ENCODE assay signal across 1 cellular context in genomic region chr11:77994434-77995362, GRCh38.
TF ChIP-seq lines count a peak whose summit lies in the region.

A gene with protein sequence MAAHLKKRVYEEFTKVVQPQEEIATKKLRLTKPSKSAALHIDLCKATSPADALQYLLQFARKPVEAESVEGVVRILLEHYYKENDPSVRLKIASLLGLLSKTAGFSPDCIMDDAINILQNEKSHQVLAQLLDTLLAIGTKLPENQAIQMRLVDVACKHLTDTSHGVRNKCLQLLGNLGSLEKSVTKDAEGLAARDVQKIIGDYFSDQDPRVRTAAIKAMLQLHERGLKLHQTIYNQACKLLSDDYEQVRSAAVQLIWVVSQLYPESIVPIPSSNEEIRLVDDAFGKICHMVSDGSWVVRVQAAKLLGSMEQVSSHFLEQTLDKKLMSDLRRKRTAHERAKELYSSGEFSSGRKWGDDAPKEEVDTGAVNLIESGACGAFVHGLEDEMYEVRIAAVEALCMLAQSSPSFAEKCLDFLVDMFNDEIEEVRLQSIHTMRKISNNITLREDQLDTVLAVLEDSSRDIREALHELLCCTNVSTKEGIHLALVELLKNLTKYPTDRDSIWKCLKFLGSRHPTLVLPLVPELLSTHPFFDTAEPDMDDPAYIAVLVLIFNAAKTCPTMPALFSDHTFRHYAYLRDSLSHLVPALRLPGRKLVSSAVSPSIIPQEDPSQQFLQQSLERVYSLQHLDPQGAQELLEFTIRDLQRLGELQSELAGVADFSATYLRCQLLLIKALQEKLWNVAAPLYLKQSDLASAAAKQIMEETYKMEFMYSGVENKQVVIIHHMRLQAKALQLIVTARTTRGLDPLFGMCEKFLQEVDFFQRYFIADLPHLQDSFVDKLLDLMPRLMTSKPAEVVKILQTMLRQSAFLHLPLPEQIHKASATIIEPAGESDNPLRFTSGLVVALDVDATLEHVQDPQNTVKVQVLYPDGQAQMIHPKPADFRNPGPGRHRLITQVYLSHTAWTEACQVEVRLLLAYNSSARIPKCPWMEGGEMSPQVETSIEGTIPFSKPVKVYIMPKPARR (minus strand): TSS chr11:77994668. CDS start chr11:77994643, 25 bp downstream.

TF ChIP-seq in K562, 482 proteins besides CTCF, POLR2A, EP300 and RAD21 (continued from another document and continues in another):
- TF ChIP-seq, protein P1, sequence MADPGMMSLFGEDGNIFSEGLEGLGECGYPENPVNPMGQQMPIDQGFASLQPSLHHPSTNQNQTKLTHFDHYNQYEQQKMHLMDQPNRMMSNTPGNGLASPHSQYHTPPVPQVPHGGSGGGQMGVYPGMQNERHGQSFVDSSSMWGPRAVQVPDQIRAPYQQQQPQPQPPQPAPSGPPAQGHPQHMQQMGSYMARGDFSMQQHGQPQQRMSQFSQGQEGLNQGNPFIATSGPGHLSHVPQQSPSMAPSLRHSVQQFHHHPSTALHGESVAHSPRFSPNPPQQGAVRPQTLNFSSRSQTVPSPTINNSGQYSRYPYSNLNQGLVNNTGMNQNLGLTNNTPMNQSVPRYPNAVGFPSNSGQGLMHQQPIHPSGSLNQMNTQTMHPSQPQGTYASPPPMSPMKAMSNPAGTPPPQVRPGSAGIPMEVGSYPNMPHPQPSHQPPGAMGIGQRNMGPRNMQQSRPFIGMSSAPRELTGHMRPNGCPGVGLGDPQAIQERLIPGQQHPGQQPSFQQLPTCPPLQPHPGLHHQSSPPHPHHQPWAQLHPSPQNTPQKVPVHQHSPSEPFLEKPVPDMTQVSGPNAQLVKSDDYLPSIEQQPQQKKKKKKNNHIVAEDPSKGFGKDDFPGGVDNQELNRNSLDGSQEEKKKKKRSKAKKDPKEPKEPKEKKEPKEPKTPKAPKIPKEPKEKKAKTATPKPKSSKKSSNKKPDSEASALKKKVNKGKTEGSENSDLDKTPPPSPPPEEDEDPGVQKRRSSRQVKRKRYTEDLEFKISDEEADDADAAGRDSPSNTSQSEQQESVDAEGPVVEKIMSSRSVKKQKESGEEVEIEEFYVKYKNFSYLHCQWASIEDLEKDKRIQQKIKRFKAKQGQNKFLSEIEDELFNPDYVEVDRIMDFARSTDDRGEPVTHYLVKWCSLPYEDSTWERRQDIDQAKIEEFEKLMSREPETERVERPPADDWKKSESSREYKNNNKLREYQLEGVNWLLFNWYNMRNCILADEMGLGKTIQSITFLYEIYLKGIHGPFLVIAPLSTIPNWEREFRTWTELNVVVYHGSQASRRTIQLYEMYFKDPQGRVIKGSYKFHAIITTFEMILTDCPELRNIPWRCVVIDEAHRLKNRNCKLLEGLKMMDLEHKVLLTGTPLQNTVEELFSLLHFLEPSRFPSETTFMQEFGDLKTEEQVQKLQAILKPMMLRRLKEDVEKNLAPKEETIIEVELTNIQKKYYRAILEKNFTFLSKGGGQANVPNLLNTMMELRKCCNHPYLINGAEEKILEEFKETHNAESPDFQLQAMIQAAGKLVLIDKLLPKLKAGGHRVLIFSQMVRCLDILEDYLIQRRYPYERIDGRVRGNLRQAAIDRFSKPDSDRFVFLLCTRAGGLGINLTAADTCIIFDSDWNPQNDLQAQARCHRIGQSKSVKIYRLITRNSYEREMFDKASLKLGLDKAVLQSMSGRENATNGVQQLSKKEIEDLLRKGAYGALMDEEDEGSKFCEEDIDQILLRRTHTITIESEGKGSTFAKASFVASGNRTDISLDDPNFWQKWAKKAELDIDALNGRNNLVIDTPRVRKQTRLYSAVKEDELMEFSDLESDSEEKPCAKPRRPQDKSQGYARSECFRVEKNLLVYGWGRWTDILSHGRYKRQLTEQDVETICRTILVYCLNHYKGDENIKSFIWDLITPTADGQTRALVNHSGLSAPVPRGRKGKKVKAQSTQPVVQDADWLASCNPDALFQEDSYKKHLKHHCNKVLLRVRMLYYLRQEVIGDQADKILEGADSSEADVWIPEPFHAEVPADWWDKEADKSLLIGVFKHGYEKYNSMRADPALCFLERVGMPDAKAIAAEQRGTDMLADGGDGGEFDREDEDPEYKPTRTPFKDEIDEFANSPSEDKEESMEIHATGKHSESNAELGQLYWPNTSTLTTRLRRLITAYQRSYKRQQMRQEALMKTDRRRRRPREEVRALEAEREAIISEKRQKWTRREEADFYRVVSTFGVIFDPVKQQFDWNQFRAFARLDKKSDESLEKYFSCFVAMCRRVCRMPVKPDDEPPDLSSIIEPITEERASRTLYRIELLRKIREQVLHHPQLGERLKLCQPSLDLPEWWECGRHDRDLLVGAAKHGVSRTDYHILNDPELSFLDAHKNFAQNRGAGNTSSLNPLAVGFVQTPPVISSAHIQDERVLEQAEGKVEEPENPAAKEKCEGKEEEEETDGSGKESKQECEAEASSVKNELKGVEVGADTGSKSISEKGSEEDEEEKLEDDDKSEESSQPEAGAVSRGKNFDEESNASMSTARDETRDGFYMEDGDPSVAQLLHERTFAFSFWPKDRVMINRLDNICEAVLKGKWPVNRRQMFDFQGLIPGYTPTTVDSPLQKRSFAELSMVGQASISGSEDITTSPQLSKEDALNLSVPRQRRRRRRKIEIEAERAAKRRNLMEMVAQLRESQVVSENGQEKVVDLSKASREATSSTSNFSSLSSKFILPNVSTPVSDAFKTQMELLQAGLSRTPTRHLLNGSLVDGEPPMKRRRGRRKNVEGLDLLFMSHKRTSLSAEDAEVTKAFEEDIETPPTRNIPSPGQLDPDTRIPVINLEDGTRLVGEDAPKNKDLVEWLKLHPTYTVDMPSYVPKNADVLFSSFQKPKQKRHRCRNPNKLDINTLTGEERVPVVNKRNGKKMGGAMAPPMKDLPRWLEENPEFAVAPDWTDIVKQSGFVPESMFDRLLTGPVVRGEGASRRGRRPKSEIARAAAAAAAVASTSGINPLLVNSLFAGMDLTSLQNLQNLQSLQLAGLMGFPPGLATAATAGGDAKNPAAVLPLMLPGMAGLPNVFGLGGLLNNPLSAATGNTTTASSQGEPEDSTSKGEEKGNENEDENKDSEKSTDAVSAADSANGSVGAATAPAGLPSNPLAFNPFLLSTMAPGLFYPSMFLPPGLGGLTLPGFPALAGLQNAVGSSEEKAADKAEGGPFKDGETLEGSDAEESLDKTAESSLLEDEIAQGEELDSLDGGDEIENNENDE (IDR thresholded peaks at IDR 0.05; ENCODE audit: low read depth, low read length) = no peak
- TF ChIP-seq WHSC1 (IDR thresholded peaks at IDR 0.05; ENCODE audit: low read length) = no peak
- peak; percentile 58 for TF ChIP-seq POLR2B (IDR thresholded peaks at IDR 0.05; ENCODE audit: low read depth, partially characterized antibody)
- no peak for TF ChIP-seq SMARCA5 (IDR thresholded peaks at IDR 0.05)
- TF ChIP-seq, protein P2, sequence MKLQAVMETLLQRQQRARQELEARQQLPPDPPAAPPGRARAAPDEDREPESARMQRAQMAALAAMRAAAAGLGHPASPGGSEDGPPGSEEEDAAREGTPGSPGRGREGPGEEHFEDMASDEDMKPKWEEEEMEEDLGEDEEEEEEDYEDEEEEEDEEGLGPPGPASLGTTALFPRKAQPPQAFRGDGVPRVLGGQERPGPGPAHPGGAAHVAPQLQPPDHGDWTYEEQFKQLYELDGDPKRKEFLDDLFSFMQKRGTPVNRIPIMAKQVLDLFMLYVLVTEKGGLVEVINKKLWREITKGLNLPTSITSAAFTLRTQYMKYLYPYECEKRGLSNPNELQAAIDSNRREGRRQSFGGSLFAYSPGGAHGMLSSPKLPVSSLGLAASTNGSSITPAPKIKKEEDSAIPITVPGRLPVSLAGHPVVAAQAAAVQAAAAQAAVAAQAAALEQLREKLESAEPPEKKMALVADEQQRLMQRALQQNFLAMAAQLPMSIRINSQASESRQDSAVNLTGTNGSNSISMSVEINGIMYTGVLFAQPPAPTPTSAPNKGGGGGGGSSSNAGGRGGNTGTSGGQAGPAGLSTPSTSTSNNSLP (IDR thresholded peaks at IDR 0.05; ENCODE audit: borderline replicate concordance, low read depth, low read length) = no peak
- peak in 1 of 2 experiments; percentile 87; a peak in 2 of 4 replicates for TF ChIP-seq SRF (CRISPR knock-in tag; IDR thresholded peaks at IDR 0.05)
- TF ChIP-seq SIRT6 (IDR thresholded peaks at IDR 0.05; ENCODE audit: low read depth, low read length) = no peak
- TF ChIP-seq HMG20B (CRISPR knock-in tag; IDR thresholded peaks at IDR 0.05) = no peak
- no peak for TF ChIP-seq RAD51 (IDR thresholded peaks at IDR 0.05; ENCODE audit: borderline replicate concordance, low read depth)
- TF ChIP-seq, protein P3, sequence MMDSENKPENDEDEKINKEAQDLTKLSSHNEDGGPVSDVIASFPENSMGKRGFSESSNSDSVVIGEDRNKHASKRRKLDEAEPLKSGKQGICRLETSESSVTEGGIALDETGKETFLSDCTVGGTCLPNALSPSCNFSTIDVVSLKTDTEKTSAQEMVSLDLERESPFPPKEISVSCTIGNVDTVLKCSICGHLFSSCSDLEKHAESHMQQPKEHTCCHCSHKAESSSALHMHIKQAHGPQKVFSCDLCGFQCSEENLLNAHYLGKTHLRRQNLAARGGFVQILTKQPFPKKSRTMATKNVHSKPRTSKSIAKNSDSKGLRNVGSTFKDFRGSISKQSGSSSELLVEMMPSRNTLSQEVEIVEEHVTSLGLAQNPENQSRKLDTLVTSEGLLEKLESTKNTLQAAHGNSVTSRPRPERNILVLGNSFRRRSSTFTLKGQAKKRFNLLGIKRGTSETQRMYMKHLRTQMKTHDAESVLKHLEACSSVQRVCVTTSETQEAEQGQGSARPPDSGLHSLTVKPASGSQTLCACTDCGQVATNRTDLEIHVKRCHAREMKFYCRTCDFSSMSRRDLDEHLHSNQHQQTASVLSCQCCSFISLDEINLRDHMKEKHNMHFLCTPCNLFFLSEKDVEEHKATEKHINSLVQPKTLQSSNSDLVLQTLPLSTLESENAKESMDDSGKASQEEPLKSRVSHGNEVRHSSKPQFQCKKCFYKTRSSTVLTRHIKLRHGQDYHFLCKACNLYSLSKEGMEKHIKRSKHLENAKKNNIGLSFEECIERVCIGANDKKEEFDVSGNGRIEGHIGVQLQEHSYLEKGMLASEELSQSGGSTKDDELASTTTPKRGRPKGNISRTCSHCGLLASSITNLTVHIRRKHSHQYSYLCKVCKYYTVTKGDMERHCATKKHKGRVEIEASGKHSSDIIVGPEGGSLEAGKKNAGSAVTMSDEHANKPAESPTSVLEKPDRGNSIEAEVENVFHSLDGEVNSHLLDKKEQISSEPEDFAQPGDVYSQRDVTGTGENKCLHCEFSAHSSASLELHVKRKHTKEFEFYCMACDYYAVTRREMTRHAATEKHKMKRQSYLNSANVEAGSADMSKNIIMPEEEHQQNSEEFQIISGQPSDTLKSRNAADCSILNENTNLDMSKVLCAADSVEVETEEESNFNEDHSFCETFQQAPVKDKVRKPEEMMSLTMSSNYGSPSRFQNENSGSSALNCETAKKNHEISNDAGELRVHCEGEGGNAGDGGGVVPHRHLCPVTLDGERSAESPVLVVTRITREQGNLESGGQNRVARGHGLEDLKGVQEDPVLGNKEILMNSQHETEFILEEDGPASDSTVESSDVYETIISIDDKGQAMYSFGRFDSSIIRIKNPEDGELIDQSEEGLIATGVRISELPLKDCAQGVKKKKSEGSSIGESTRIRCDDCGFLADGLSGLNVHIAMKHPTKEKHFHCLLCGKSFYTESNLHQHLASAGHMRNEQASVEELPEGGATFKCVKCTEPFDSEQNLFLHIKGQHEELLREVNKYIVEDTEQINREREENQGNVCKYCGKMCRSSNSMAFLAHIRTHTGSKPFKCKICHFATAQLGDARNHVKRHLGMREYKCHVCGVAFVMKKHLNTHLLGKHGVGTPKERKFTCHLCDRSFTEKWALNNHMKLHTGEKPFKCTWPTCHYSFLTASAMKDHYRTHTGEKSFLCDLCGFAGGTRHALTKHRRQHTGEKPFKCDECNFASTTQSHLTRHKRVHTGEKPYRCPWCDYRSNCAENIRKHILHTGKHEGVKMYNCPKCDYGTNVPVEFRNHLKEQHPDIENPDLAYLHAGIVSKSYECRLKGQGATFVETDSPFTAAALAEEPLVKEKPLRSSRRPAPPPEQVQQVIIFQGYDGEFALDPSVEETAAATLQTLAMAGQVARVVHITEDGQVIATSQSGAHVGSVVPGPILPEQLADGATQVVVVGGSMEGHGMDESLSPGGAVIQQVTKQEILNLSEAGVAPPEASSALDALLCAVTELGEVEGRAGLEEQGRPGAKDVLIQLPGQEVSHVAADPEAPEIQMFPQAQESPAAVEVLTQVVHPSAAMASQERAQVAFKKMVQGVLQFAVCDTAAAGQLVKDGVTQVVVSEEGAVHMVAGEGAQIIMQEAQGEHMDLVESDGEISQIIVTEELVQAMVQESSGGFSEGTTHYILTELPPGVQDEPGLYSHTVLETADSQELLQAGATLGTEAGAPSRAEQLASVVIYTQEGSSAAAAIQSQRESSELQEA (IDR thresholded peaks at IDR 0.05; ENCODE audit: low read depth) = peak; percentile 96
- TF ChIP-seq, protein P4, sequence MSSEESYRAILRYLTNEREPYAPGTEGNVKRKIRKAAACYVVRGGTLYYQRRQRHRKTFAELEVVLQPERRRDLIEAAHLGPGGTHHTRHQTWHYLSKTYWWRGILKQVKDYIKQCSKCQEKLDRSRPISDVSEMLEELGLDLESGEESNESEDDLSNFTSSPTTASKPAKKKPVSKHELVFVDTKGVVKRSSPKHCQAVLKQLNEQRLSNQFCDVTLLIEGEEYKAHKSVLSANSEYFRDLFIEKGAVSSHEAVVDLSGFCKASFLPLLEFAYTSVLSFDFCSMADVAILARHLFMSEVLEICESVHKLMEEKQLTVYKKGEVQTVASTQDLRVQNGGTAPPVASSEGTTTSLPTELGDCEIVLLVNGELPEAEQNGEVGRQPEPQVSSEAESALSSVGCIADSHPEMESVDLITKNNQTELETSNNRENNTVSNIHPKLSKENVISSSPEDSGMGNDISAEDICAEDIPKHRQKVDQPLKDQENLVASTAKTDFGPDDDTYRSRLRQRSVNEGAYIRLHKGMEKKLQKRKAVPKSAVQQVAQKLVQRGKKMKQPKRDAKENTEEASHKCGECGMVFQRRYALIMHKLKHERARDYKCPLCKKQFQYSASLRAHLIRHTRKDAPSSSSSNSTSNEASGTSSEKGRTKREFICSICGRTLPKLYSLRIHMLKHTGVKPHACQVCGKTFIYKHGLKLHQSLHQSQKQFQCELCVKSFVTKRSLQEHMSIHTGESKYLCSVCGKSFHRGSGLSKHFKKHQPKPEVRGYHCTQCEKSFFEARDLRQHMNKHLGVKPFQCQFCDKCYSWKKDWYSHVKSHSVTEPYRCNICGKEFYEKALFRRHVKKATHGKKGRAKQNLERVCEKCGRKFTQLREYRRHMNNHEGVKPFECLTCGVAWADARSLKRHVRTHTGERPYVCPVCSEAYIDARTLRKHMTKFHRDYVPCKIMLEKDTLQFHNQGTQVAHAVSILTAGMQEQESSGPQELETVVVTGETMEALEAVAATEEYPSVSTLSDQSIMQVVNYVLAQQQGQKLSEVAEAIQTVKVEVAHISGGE (CRISPR knock-in tag; IDR thresholded peaks at IDR 0.05) = peak; percentile 78 to 97 (median 82); a peak in 5 of 6 replicates
- no peak for TF ChIP-seq NCOA4 (IDR thresholded peaks at IDR 0.05; ENCODE audit: partially characterized antibody)
- peak; percentile 95 for TF ChIP-seq NR2C2 (CRISPR knock-in tag; IDR thresholded peaks at IDR 0.05)
- TF ChIP-seq NR2C2 (tag; IDR thresholded peaks at IDR 0.05) = peak; percentile 99
- no peak for TF ChIP-seq ZBTB9 (CRISPR knock-in tag; IDR thresholded peaks at IDR 0.05)
- TF ChIP-seq NRF1 (conservative IDR thresholded peaks at IDR 0.05 in 1 of 2, IDR thresholded peaks at IDR 0.05 in 1 of 2) = peak; percentile 81 to 83
- no peak for TF ChIP-seq ZNF75A (CRISPR knock-in tag; IDR thresholded peaks at IDR 0.05)
- TF ChIP-seq MYC (IDR thresholded peaks at IDR 0.05; ENCODE audit: low read depth, low read length) = peak; percentile 81
- peak; percentile 75; the same call in 1 of the 2 replicates for TF ChIP-seq MYC (CRISPR knock-in tag; IDR thresholded peaks at IDR 0.05; ENCODE audit: borderline replicate concordance, low read depth)
- TF ChIP-seq ZNF586 (CRISPR knock-in tag; conservative IDR thresholded peaks at IDR 0.05) = no peak
